In genomic region chr13:88919970-88920628, GRCh38 we compare ENCODE assay signal across 9 cellular contexts.
DNase-seq lines count a peak whose midpoint lies in the region; ATAC-seq and TF ChIP-seq lines count a peak whose summit lies in the region.
"Had no signal": no experiment of that assay in that cellular context is flagged by ENCODE, and none has a peak within 500 bp of the region (broad histone marks: within the 10 kb centered on the region; RNA-seq: fewer than 3 reads in every experiment).

No MANE protein-coding gene starts in this region.

- peak overlapping the region; percentile 54 for H3K9ac ChIP-seq in DND-41 (ENCODE audit: low read depth, low read length)

- H3K27me3 ChIP-seq in DND-41 (ENCODE audit: insufficient read depth, low read length, poor library complexity) (no peaks in the 10 kb centered on the region), right cardiac atrium (ENCODE audit: control insufficient read depth, insufficient read depth) (no peaks in the 10 kb centered on the region)

- H3K27ac ChIP-seq in DND-41 (ENCODE audit: low read length) (peak overlapping the region; percentile 85), right cardiac atrium (ENCODE audit: low read length) (no peak overlapping the region)

- peaks cover 9% of the 10 kb centered on the region for H3K4me1 Mint-ChIP-seq in activated T-cell treated with anti-CD3 and anti-CD28 coated beads, Interleukin-2, amount 50 U/mL, for 4 hours (ENCODE audit: low read depth)
- H3K4me1 Mint-ChIP-seq: nephron had no signal

- peak; percentile 95 for ATAC-seq in DND-41 (ENCODE audit: insufficient read depth, low read depth)
- ATAC-seq in GM21526 (IDR thresholded peaks at IDR 0.05; ENCODE audit: low FRiP score, unreplicated experiment), result peak; percentile 78
- ATAC-seq in HG03565 (IDR thresholded peaks at IDR 0.05; ENCODE audit: unreplicated experiment), result peak; percentile 93
- peak; percentile 72 to 96 for ATAC-seq in activated T-cell treated with anti-CD3 and anti-CD28 coated beads, Interleukin-2, amount 50 U/mL, for 4 hours
- ATAC-seq in HG02973 (IDR thresholded peaks at IDR 0.05; ENCODE audit: unreplicated experiment), result no peak
- no peak for ATAC-seq in right cardiac atrium

- DNase-seq in DND-41, result peak; percentile 79
- no peak for DNase-seq in activated T-cell treated with anti-CD3 and anti-CD28 coated beads, Interleukin-2, amount 50 U/mL, for 4 hours
- DNase-seq in globus pallidus (ENCODE audit: low spot score), result no peak
- no peak for DNase-seq in head of caudate nucleus
- no peak for DNase-seq in right cardiac atrium

- H3K9me3 Mint-ChIP-seq in activated T-cell treated with anti-CD3 and anti-CD28 coated beads, Interleukin-2, amount 50 U/mL, for 4 hours, result peaks cover 15% of the 10 kb centered on the region
- H3K9me3 Mint-ChIP-seq: nephron had no signal

- peaks cover 35% of the 10 kb centered on the region for H3K4me1 ChIP-seq in DND-41 (ENCODE audit: insufficient read depth, low read length)
- H3K4me1 ChIP-seq in right cardiac atrium (ENCODE audit: control insufficient read depth, insufficient read depth, low read length), result no peaks in the 10 kb centered on the region

- H3K36me3 Mint-ChIP-seq in activated T-cell treated with anti-CD3 and anti-CD28 coated beads, Interleukin-2, amount 50 U/mL, for 4 hours (ENCODE audit: insufficient read depth), result no peaks in the 10 kb centered on the region

- no peak for TF ChIP-seq CTCF in DND-41 (IDR thresholded peaks at IDR 0.05; ENCODE audit: borderline replicate concordance, extremely low read depth, low read length, poor library complexity, severe bottlenecking)

- peak overlapping the region in 1 of 2 experiments; percentile 20; a peak in 2 of 4 replicates for H3K4me3 ChIP-seq in DND-41 (ENCODE audit: low read depth in 1 of 2, low read length in 2 of 2)
- H3K4me3 ChIP-seq in right cardiac atrium (ENCODE audit: low read length), result no peak overlapping the region

- H3K9me3 ChIP-seq in DND-41 (ENCODE audit: insufficient read depth, low read length, severe bottlenecking) (peaks cover 3% of the 10 kb centered on the region), right cardiac atrium (ENCODE audit: control insufficient read depth, low read length) (no peaks in the 10 kb centered on the region)

- H3K36me3 ChIP-seq in DND-41 (ENCODE audit: insufficient read depth, low read length), result no peaks in the 10 kb centered on the region

- no peaks in the 10 kb centered on the region for H3K79me2 ChIP-seq in DND-41 (ENCODE audit: insufficient read depth, low read length)

- H2AFZ ChIP-seq in DND-41 (ENCODE audit: low read depth, low read length), result peak overlapping the region; percentile 46

- no peaks in the 10 kb centered on the region for H4K20me1 ChIP-seq in DND-41 (ENCODE audit: insufficient read depth, low read length)

- intact Hi-C loops in head of caudate nucleus (cut with DNase I), result no loop called here
- intact Hi-C loops in right cardiac atrium (cut with DNase I), result no loop called here

- WGBS in right cardiac atrium, result 33% methylated on average over 3 of the region's 3 CpGs

- H3K4me3 Mint-ChIP-seq in activated T-cell treated with anti-CD3 and anti-CD28 coated beads, Interleukin-2, amount 50 U/mL, for 4 hours, result no peak overlapping the region
- H3K4me3 Mint-ChIP-seq: nephron had no signal

- no peaks in the 10 kb centered on the region for H3K27me3 Mint-ChIP-seq in activated T-cell treated with anti-CD3 and anti-CD28 coated beads, Interleukin-2, amount 50 U/mL, for 4 hours (ENCODE audit: low read depth)

- peak overlapping the region; percentile 47 for H3K4me2 ChIP-seq in DND-41 (ENCODE audit: insufficient read depth, low read length)

Comparison
In these comparisons a context has a peak if more than half of its experiments do, and no peak if none do; other contexts are left out.
1. ATAC-seq: peak in DND-41 (single experiment), GM21526 (single experiment), HG03565 (single experiment) and activated T-cell treated with anti-CD3 and anti-CD28 coated beads, Interleukin-2, amount 50 U/mL, for 4 hours (2 of 2); none in HG02973 (single experiment) and right cardiac atrium (0 of 2).